Comparison of ENCODE assay signal across 8 cellular contexts in genomic region chr17:72588961-72589360, GRCh38.
DNase-seq lines count a peak whose midpoint lies in the region; ATAC-seq and TF ChIP-seq lines count a peak whose summit lies in the region.

No MANE protein-coding gene starts in this region.

- no peaks in the 10 kb centered on the region for H3K36me3 ChIP-seq in GM23338 (ENCODE audit: insufficient read depth)

- H3K4me1 Mint-ChIP-seq in GM23338, result peaks cover 37% of the 10 kb centered on the region
- peaks cover 21% of the 10 kb centered on the region for H3K4me1 Mint-ChIP-seq in activated naive CD4-positive, alpha-beta T cell treated with anti-CD3 and anti-CD28 coated beads for 36 hours (ENCODE audit: low read depth)

- ATAC-seq in GM23338, result no peak
- ATAC-seq in GM18498 (IDR thresholded peaks at IDR 0.05; ENCODE audit: unreplicated experiment), result no peak

- DNase-seq in HCEC 1CT, result peak; percentile 60
- DNase-seq in NCI-H526 treated with DMSO at 0.1 percent for 48 hours (lab: John Stamatoyannopoulos, UW), result peak; percentile 8
- peak; percentile 69 for DNase-seq in renal cortical epithelial cell (ENCODE audit: low read depth)
- DNase-seq in T-helper 9 cell, result no peak
- no peak for DNase-seq in GM23338 (ENCODE audit: low spot score)
- DNase-seq in activated naive CD4-positive, alpha-beta T cell treated with anti-CD3 and anti-CD28 coated beads for 36 hours, result no peak

- no peak overlapping the region; the same call in 1 of the 2 replicates for H2AFZ ChIP-seq in GM23338

- no peaks in the 10 kb centered on the region; the same call in 2 of the 3 replicates for H3K36me3 Mint-ChIP-seq in GM23338 (ENCODE audit: low read depth)
- no peaks in the 10 kb centered on the region for H3K36me3 Mint-ChIP-seq in activated naive CD4-positive, alpha-beta T cell treated with anti-CD3 and anti-CD28 coated beads for 36 hours (ENCODE audit: low read depth)

- intact Hi-C loops in activated naive CD4-positive, alpha-beta T cell treated with anti-CD3 and anti-CD28 coated beads for 36 hours (cut with micrococcal nuclease), result no loop called here

- H3K9me3 Mint-ChIP-seq in GM23338, result no peaks in the 10 kb centered on the region
- H3K9me3 Mint-ChIP-seq in activated naive CD4-positive, alpha-beta T cell treated with anti-CD3 and anti-CD28 coated beads for 36 hours, result no peaks in the 10 kb centered on the region

- H3F3A ChIP-seq in GM23338 (replicated peaks; ENCODE audit: low read depth), result no peaks in the 10 kb centered on the region

- TF ChIP-seq CTCF in GM23338 (conservative IDR thresholded peaks at IDR 0.05; ENCODE audit: low read depth in 2 of 2), result no peak

- CTCF ChIA-PET in activated naive CD4-positive, alpha-beta T cell treated with anti-CD3 and anti-CD28 coated beads for 36 hours (lab: Charles Lee), result no interaction called here

- no peak overlapping the region for H3K4me3 ChIP-seq in GM23338

- peak overlapping the region; percentile 19 for H3K27ac ChIP-seq in cingulate gyrus (ENCODE audit: low read depth, low read length)
- no peak overlapping the region for H3K27ac ChIP-seq in GM23338 (ENCODE audit: low read depth)

- H3K4me2 ChIP-seq in GM23338, result no peak overlapping the region

- peaks cover 16% of the 10 kb centered on the region for H3K4me1 ChIP-seq in GM23338 (ENCODE audit: insufficient read depth)

- no peak overlapping the region for H3K4me3 Mint-ChIP-seq in GM23338
- no peak overlapping the region for H3K4me3 Mint-ChIP-seq in activated naive CD4-positive, alpha-beta T cell treated with anti-CD3 and anti-CD28 coated beads for 36 hours

- peaks cover 44% of the 10 kb centered on the region for H3K27me3 ChIP-seq in GM23338 (ENCODE audit: insufficient read depth)

- H3K9me2 ChIP-seq in GM23338 (ENCODE audit: insufficient read depth), result no peaks in the 10 kb centered on the region

- H3K27me3 Mint-ChIP-seq in GM23338 (ENCODE audit: insufficient read depth, low read depth, poor library complexity), result peaks cover 27% of the 10 kb centered on the region
- H3K27me3 Mint-ChIP-seq in activated naive CD4-positive, alpha-beta T cell treated with anti-CD3 and anti-CD28 coated beads for 36 hours (ENCODE audit: low read depth), result peaks cover 52% of the 10 kb centered on the region

- H3K27ac Mint-ChIP-seq in GM23338, result no peak overlapping the region
- no peak overlapping the region for H3K27ac Mint-ChIP-seq in activated naive CD4-positive, alpha-beta T cell treated with anti-CD3 and anti-CD28 coated beads for 36 hours

- 0 out of 2 replicates have a peak, but pooled peaks cover 3% of the 10 kb centered on the region for H3K79me2 ChIP-seq in GM23338 (replicated peaks; ENCODE audit: insufficient read depth)

- H4K20me1 ChIP-seq in GM23338 (replicated peaks; ENCODE audit: insufficient read depth), result no peaks in the 10 kb centered on the region

TF ChIP-seq in GM23338, 12 proteins besides CTCF, POLR2A, EP300 and RAD21:
- TF ChIP-seq STAT1 (IDR thresholded peaks at IDR 0.05; ENCODE audit: unreplicated experiment) (no peak), EZH2 (IDR thresholded peaks at IDR 0.05; ENCODE audit: low read depth, unreplicated experiment) (no peak), REST (IDR thresholded peaks at IDR 0.05; ENCODE audit: unreplicated experiment) (no peak), ZNF331 (CRISPR knock-in tag; IDR thresholded peaks at IDR 0.05; ENCODE audit: low read depth) (no peak)

Comparison
In these comparisons a context has a peak if more than half of its experiments do, and no peak if none do; other contexts are left out.
1. DNase-seq: peak in HCEC 1CT (single experiment), NCI-H526 treated with DMSO at 0.1 percent for 48 hours (single experiment) and renal cortical epithelial cell (single experiment); none in T-helper 9 cell (single experiment), GM23338 (single experiment) and activated naive CD4-positive, alpha-beta T cell treated with anti-CD3 and anti-CD28 coated beads for 36 hours (single experiment).